Comparison of ENCODE assay signal across 12 cellular contexts in genomic region chr12:737117-737739, GRCh38.
"Had no signal": no experiment of that assay in that cellular context is flagged by ENCODE, and none has a peak within 500 bp of the region (broad histone marks: within the 10 kb centered on the region; RNA-seq: fewer than 3 reads in every experiment).

No MANE protein-coding gene starts in this region.

- H3K27ac ChIP-seq: tibial artery had no signal

- H3K27me3 Mint-ChIP-seq: activated T-helper 17 cell treated with anti-CD3 and anti-CD28 coated beads, Interleukin-2, amount 50 U/mL, for 72 hours; effector memory CD8-positive, alpha-beta T cell; stimulated activated naive CD8-positive, alpha-beta T cell treated with anti-CD3 and anti-CD28 coated beads, Interleukin-15, amount 100 ng/mL, for 72 hours had no signal

- H3K4me3 Mint-ChIP-seq: activated T-helper 17 cell treated with anti-CD3 and anti-CD28 coated beads, Interleukin-2, amount 50 U/mL, for 72 hours; effector memory CD8-positive, alpha-beta T cell; nephron progenitor cell; stimulated activated naive CD8-positive, alpha-beta T cell treated with anti-CD3 and anti-CD28 coated beads, Interleukin-15, amount 100 ng/mL, for 72 hours had no signal

- H3K36me3 ChIP-seq: tibial artery had no signal

- H3K4me3 ChIP-seq: tibial artery had no signal

- H3K4me1 Mint-ChIP-seq: activated T-helper 17 cell treated with anti-CD3 and anti-CD28 coated beads, Interleukin-2, amount 50 U/mL, for 72 hours; nephron progenitor cell had no signal

- H3K4me1 ChIP-seq: tibial artery had no signal

- H3K27ac Mint-ChIP-seq: effector memory CD8-positive, alpha-beta T cell; nephron progenitor cell; stimulated activated naive CD8-positive, alpha-beta T cell treated with anti-CD3 and anti-CD28 coated beads, Interleukin-15, amount 100 ng/mL, for 72 hours had no signal

- H3K9me3 ChIP-seq: tibial artery had no signal

- ATAC-seq: activated T-helper 17 cell treated with anti-CD3 and anti-CD28 coated beads, Interleukin-2, amount 50 U/mL, for 72 hours; effector memory CD8-positive, alpha-beta T cell; SK-N-SH treated with all-trans-retinoic acid at 6 μM for 48 hours; stimulated activated naive CD8-positive, alpha-beta T cell treated with anti-CD3 and anti-CD28 coated beads, Interleukin-15, amount 100 ng/mL, for 72 hours had no signal

- DNase-seq: activated CD4-positive, alpha-beta T cell treated with anti-CD3 and anti-CD28 coated beads, Interleukin-2, amount 50 U/mL, for 1 hour; activated naive CD4-positive, alpha-beta T cell treated with anti-CD3 and anti-CD28 coated beads, Interleukin-2, amount 50 U/mL, for 16 hours; activated T-cell treated with anti-CD3 and anti-CD28 coated beads for 4 hours; effector memory CD8-positive, alpha-beta T cell; erythroblast; mesendoderm; nephron progenitor cell; stimulated activated CD4-positive, alpha-beta T cell treated with anti-CD3 and anti-CD28 coated beads, Interleukin-4, amount 100 ng/mL, for 1 hour; stimulated activated naive CD8-positive, alpha-beta T cell treated with anti-CD3 and anti-CD28 coated beads, Interleukin-15, amount 100 ng/mL, for 72 hours; tibial artery had no signal
